Comparison of ENCODE assay signal across 15 cellular contexts in genomic region chr1:58585166-58585565, GRCh38. TPM values are rescaled to one million over a fixed set of nuclear protein-coding genes. Genes with fewer than 3 reads are reported as not detected.
DNase-seq lines count a peak whose midpoint lies in the region; FAIRE-seq and TF ChIP-seq lines count a peak whose summit lies in the region.
"Had no signal": no experiment of that assay in that cellular context is flagged by ENCODE, and none has a peak within 500 bp of the region (broad histone marks: within the 10 kb centered on the region; RNA-seq: fewer than 3 reads in every experiment).

No MANE protein-coding gene starts in this region.

- H3K9me1 ChIP-seq in keratinocyte (ENCODE audit: control insufficient read depth, extremely low read depth, insufficient read depth, low read length) = no peaks in the 10 kb centered on the region

- peaks cover 28% of the 10 kb centered on the region for H3K4me1 ChIP-seq in adipocyte (ENCODE audit: control insufficient read depth, insufficient read depth, low read length)
- peaks cover 47% of the 10 kb centered on the region for H3K4me1 ChIP-seq in keratinocyte (ENCODE audit: control insufficient read depth, extremely low read depth, insufficient read depth, low read length)
- H3K4me1 ChIP-seq in smooth muscle cell (ENCODE audit: low read depth) = no peaks in the 10 kb centered on the region

- H3K27ac ChIP-seq in keratinocyte (ENCODE audit: control insufficient read depth, insufficient read depth, low read length) = peak overlapping the region; percentile 97
- H3K27ac ChIP-seq in smooth muscle cell (ENCODE audit: low read depth) = peak overlapping the region; percentile 84

- H3K9me3 ChIP-seq in adipocyte (ENCODE audit: control insufficient read depth, low read length) (no peaks in the 10 kb centered on the region), keratinocyte (ENCODE audit: control insufficient read depth, low read depth, low read length) (no peaks in the 10 kb centered on the region), smooth muscle cell (replicated peaks; ENCODE audit: low read depth) (no peaks in the 10 kb centered on the region)
- H3K9me3 ChIP-seq: heart left ventricle had no signal

- 63% methylated on average over 2 of the region's 2 CpGs for WGBS in smooth muscle cell (ENCODE audit: low lambda C conversion rate)

- H3K79me2 ChIP-seq in keratinocyte (ENCODE audit: control insufficient read depth, insufficient read depth, low read length) (peaks cover 42% of the 10 kb centered on the region), smooth muscle cell (ENCODE audit: low read depth) (no peaks in the 10 kb centered on the region)

- peaks cover 10% of the 10 kb centered on the region for H3F3A ChIP-seq in smooth muscle cell (ENCODE audit: low read depth)

- DNase-seq in HCEC 1CT (peak; percentile 20), adipocyte (ENCODE audit: low read depth) (no peak), keratinocyte (ENCODE audit: low read depth, low spot score) (no peak), smooth muscle cell (lab: John Stamatoyannopoulos, UW; ENCODE audit: unreplicated experiment) (no peak), SKM-1 (lab: John Stamatoyannopoulos, UW; ENCODE audit: unreplicated experiment) (no peak), glomerular visceral epithelial cell (ENCODE audit: extremely low spot score) (no peak)
- no peak for DNase-seq in stimulated activated CD4-positive, alpha-beta T cell treated with anti-CD3 and anti-CD28 coated beads, Interleukin-4, amount 100 ng/mL, for 4 hours
- DNase-seq in activated T-cell treated with anti-CD3 and anti-CD28 coated beads, Interleukin-2, amount 50 U/mL, for 1 hour = no peak
- DNase-seq: caudate nucleus; GOT3; NCI-H1092 treated with DMSO at 0.1 percent for 48 hours; NCI-H2227 treated with DMSO at 0.1 percent for 48 hours; NK-92 treated with Interleukin-12 subunit alpha and Interleukin-12 subunit beta, amount 100 ng/mL, for 24 hours had no signal

- H3K4me2 ChIP-seq in keratinocyte (ENCODE audit: control insufficient read depth, extremely low read depth, insufficient read depth, low read depth, low read length) (peak overlapping the region; percentile 89), smooth muscle cell (no peak overlapping the region)

- H3K36me3 ChIP-seq in adipocyte (ENCODE audit: control insufficient read depth, insufficient read depth, low read length, severe bottlenecking) (no peaks in the 10 kb centered on the region), keratinocyte (ENCODE audit: control insufficient read depth in 2 of 2, extremely low read depth in 1 of 2, insufficient read depth in 2 of 2, low read length in 2 of 2) (peaks cover 0 to 2% of the 10 kb centered on the region in 2 experiments), smooth muscle cell (ENCODE audit: low read depth) (no peaks in the 10 kb centered on the region)
- H3K36me3 ChIP-seq: heart left ventricle had no signal

- no peak overlapping the region for H3K4me3 ChIP-seq in adipocyte (ENCODE audit: low read length)
- no peak overlapping the region for H3K4me3 ChIP-seq in keratinocyte (ENCODE audit: control insufficient read depth in 2 of 3, extremely low read depth in 1 of 3, insufficient read depth in 2 of 3, low read depth in 1 of 3, low read length in 3 of 3)
- H3K4me3 ChIP-seq in smooth muscle cell = no peak overlapping the region
- H3K4me3 ChIP-seq: heart left ventricle had no signal

- H2AFZ ChIP-seq in keratinocyte (ENCODE audit: control insufficient read depth, low read length) (no peak overlapping the region), smooth muscle cell (ENCODE audit: low read depth) (no peak overlapping the region)

- H4K20me1 ChIP-seq in keratinocyte (ENCODE audit: control insufficient read depth, extremely low read depth, insufficient read depth, low read length) (no peaks in the 10 kb centered on the region), smooth muscle cell (ENCODE audit: low read depth) (no peaks in the 10 kb centered on the region)

- TF ChIP-seq CTCF in keratinocyte (optimal IDR thresholded peaks at IDR 0.05 in 1 of 3, IDR thresholded peaks at IDR 0.05 in 1 of 3, conservative IDR thresholded peaks at IDR 0.05 in 1 of 3; ENCODE audit: extremely low read depth in 1 of 3, insufficient read depth in 2 of 3, low read length in 3 of 3) (no peak), smooth muscle cell (IDR thresholded peaks at IDR 0.05; ENCODE audit: borderline replicate concordance, insufficient read depth, poor library complexity, severe bottlenecking) (no peak)

- dilution Hi-C loops in keratinocyte (cut with MboI; ENCODE audit: extremely low pct_ligation_motif_present, low sequenced_read_pairs) = no loop called here

- peak; percentile 46 for FAIRE-seq in keratinocyte (lab: Jason Lieb, UNC)

- H3K9ac ChIP-seq in adipocyte (ENCODE audit: low read length) = peak overlapping the region; percentile 50
- peak overlapping the region; percentile 80 for H3K9ac ChIP-seq in keratinocyte (ENCODE audit: control insufficient read depth, extremely low read depth, insufficient read depth, low read length)
- H3K9ac ChIP-seq in smooth muscle cell (ENCODE audit: low read depth) = no peak overlapping the region

- H3K27me3 ChIP-seq in adipocyte (replicated peaks; ENCODE audit: control insufficient read depth, insufficient read depth, low read length) (no peaks in the 10 kb centered on the region), keratinocyte (ENCODE audit: control insufficient read depth, extremely low read depth, insufficient read depth, low read length) (no peaks in the 10 kb centered on the region), smooth muscle cell (ENCODE audit: low read depth) (no peaks in the 10 kb centered on the region)

RNA-seq across cellular contexts. Expression of gene TACSTD2, which starts 8.1 kb away (rescaled TPM):
- 241 to 382 TPM (median 335 TPM) in 3 replicates for polyA plus RNA-seq in keratinocyte
- 430 TPM for polyA plus RNA-seq in keratinocyte (2011; ENCODE audit: low read depth)
- 209 and 270 TPM in 2 replicates for polyA plus RNA-seq in keratinocyte (2011; cell fraction: cytosol; rRNA removed)
- 885 and 985 TPM in 2 replicates for polyA plus RNA-seq in keratinocyte (2011; cell fraction: nucleus; rRNA removed)
- polyA plus RNA-seq in keratinocyte (2012; ENCODE audit: low replicate concordance) = 282 and 1,276 TPM in 2 replicates
- 91.7 to 136 TPM (median 110 TPM) in 3 replicates for polyA minus RNA-seq in keratinocyte
- 428 TPM for polyA minus RNA-seq in keratinocyte (2011; cell fraction: cytosol; rRNA and poly(A)+ RNA removed)
- 574 and 697 TPM in 2 replicates for polyA minus RNA-seq in keratinocyte (2011; cell fraction: nucleus; rRNA and poly(A)+ RNA removed)
- 10.9 and 27.3 TPM in 2 replicates for total RNA-seq in smooth muscle cell
- polyA plus RNA-seq in smooth muscle cell = 9.8 and 37.5 TPM in 2 replicates
- polyA plus RNA-seq: IgD-negative memory B cell had no signal

RNA-seq across cellular contexts. Expression of gene OMA1, which starts 38.6 kb away (rescaled TPM):
- polyA plus RNA-seq in keratinocyte = 10.1 to 16.3 TPM (median 13.1 TPM) in 3 replicates
- 34.3 TPM for polyA plus RNA-seq in keratinocyte (2011; ENCODE audit: low read depth)
- polyA plus RNA-seq in keratinocyte (2011; cell fraction: cytosol; rRNA removed) = 5.8 and 11.8 TPM in 2 replicates
- 17.9 and 25.5 TPM in 2 replicates for polyA plus RNA-seq in keratinocyte (2011; cell fraction: nucleus; rRNA removed)
- 10.3 and 15.3 TPM in 2 replicates for polyA plus RNA-seq in keratinocyte (2012; ENCODE audit: low replicate concordance)
- 2.5 to 12.6 TPM (median 7.6 TPM) in 3 replicates for polyA minus RNA-seq in keratinocyte
- polyA minus RNA-seq in keratinocyte (2011; cell fraction: cytosol; rRNA and poly(A)+ RNA removed) = 17.8 TPM
- polyA minus RNA-seq in keratinocyte (2011; cell fraction: nucleus; rRNA and poly(A)+ RNA removed) = 7.6 and 11.2 TPM in 2 replicates
- total RNA-seq in smooth muscle cell = 12.5 and 17.0 TPM in 2 replicates
- polyA plus RNA-seq in smooth muscle cell = 4.4 and 6.3 TPM in 2 replicates
